Comparison of ENCODE assay signal across 29 cellular contexts in genomic region chr17:82178499-82179290, GRCh38.
"Had no signal": no experiment of that assay in that cellular context is flagged by ENCODE, and none has a peak within 500 bp of the region (broad histone marks: within the 10 kb centered on the region; RNA-seq: fewer than 3 reads in every experiment).

No MANE protein-coding gene starts in this region.

- H3K4me1 ChIP-seq: ascending aorta, gastroesophageal sphincter, left lung, suprapubic skin, tibial nerve had no signal

- H3K4me3 Mint-ChIP-seq: activated naive CD4-positive, alpha-beta T cell treated with anti-CD3 and anti-CD28 coated beads, Interleukin-2, amount 10 ng/mL, durations not matched to agents 7 days and 5 days; activated naive CD8-positive, alpha-beta T cell treated with anti-CD3 and anti-CD28 coated beads, Interleukin-2, amount 10 ng/mL, durations not matched to agents 7 days and 5 days; brain; effector memory CD8-positive, alpha-beta T cell; natural killer cell treated with Interleukin-12 subunit alpha and Interleukin-12 subunit beta and Interleukin-15 and Interleukin-18, amount 100 ng/mL, for 72 hours; stimulated activated naive B cell treated with anti-CD40 and anti-IgM and Interleukin-4, amounts not matched to agents 10 μg/mL and 1 μg/mL and 100 μg/mL, for 72 hours had no signal

- ATAC-seq: effector memory CD8-positive, alpha-beta T cell; gastroesophageal sphincter; left lung; mucosa of descending colon; sciatic nerve; stimulated activated naive B cell treated with anti-CD40 and anti-IgM and Interleukin-4, amounts not matched to agents 10 μg/mL and 1 μg/mL and 100 μg/mL, for 72 hours had no signal

- H3K4me3 ChIP-seq: ascending aorta, cardiac muscle cell, gastroesophageal sphincter, hepatocyte, left lung, lung, mucosa of descending colon, smooth muscle cell, suprapubic skin, tibial nerve had no signal

- H3K4me1 Mint-ChIP-seq: activated naive CD4-positive, alpha-beta T cell treated with anti-CD3 and anti-CD28 coated beads, Interleukin-2, amount 10 ng/mL, durations not matched to agents 7 days and 5 days; activated naive CD8-positive, alpha-beta T cell treated with anti-CD3 and anti-CD28 coated beads, Interleukin-2, amount 10 ng/mL, durations not matched to agents 7 days and 5 days; brain; stimulated activated naive B cell treated with anti-CD40 and anti-IgM and Interleukin-4, amounts not matched to agents 10 μg/mL and 1 μg/mL and 100 μg/mL, for 72 hours had no signal

- H3K27ac ChIP-seq: ascending aorta, cardiac muscle cell, gastroesophageal sphincter, hepatocyte, left lung, suprapubic skin, tibial nerve had no signal

- H2AFZ ChIP-seq: hepatocyte had no signal

- H3K79me2 ChIP-seq: hepatocyte had no signal

- DNase-seq: activated CD4-positive, alpha-beta T cell treated with anti-CD3 and anti-CD28 coated beads for 4 hours; activated CD4-positive, alpha-beta T cell treated with anti-CD3 and anti-CD28 coated beads, Interleukin-2, amount 50 U/mL, for 48 hours; activated CD4-positive, CD25-positive, alpha-beta regulatory T cell; activated CD8-positive, alpha-beta memory T cell treated with anti-CD3 and anti-CD28 coated beads, Interleukin-2, amount 50 U/mL, for 4 hours; activated gamma-delta T cell; activated naive CD4-positive, alpha-beta T cell treated with anti-CD3 and anti-CD28 coated beads, Interleukin-2, amount 10 ng/mL, durations not matched to agents 7 days and 5 days; activated naive CD8-positive, alpha-beta T cell treated with anti-CD3 and anti-CD28 coated beads, Interleukin-2, amount 10 ng/mL, durations not matched to agents 7 days and 5 days; activated T-cell treated with anti-CD3 and anti-CD28 coated beads, Interleukin-2, amount 50 U/mL, for 1 hour; cortex of kidney; effector memory CD8-positive, alpha-beta T cell; erythroblast; stimulated activated CD4-positive, alpha-beta T cell treated with anti-CD3 and anti-CD28 coated beads, Interleukin-1b, Interleukin-23, amount 100 ng/mL, for 48 hours; stimulated activated CD4-positive, alpha-beta T cell treated with anti-CD3 and anti-CD28 coated beads, Interleukin-4, amount 100 ng/mL, for 4 hours; stimulated activated CD8-positive, alpha-beta memory T cell treated with anti-CD3 and anti-CD28 coated beads, Interleukin-4, amount 100 ng/mL, for 48 hours; stimulated activated naive B cell treated with anti-CD40 and anti-IgM and Interleukin-4, amounts not matched to agents 10 μg/mL and 1 μg/mL and 100 μg/mL, for 72 hours; T-helper 1 cell had no signal

- H3K27me3 Mint-ChIP-seq: activated naive CD4-positive, alpha-beta T cell treated with anti-CD3 and anti-CD28 coated beads, Interleukin-2, amount 10 ng/mL, durations not matched to agents 7 days and 5 days; activated naive CD8-positive, alpha-beta T cell treated with anti-CD3 and anti-CD28 coated beads, Interleukin-2, amount 10 ng/mL, durations not matched to agents 7 days and 5 days; brain; effector memory CD8-positive, alpha-beta T cell; natural killer cell treated with Interleukin-12 subunit alpha and Interleukin-12 subunit beta and Interleukin-15 and Interleukin-18, amount 100 ng/mL, for 72 hours; stimulated activated naive B cell treated with anti-CD40 and anti-IgM and Interleukin-4, amounts not matched to agents 10 μg/mL and 1 μg/mL and 100 μg/mL, for 72 hours had no signal

- H3K36me3 Mint-ChIP-seq: activated naive CD4-positive, alpha-beta T cell treated with anti-CD3 and anti-CD28 coated beads, Interleukin-2, amount 10 ng/mL, durations not matched to agents 7 days and 5 days; natural killer cell treated with Interleukin-12 subunit alpha and Interleukin-12 subunit beta and Interleukin-15 and Interleukin-18, amount 100 ng/mL, for 72 hours had no signal

- H3K27me3 ChIP-seq: ascending aorta, cardiac muscle cell, gastroesophageal sphincter, hepatocyte, left lung, suprapubic skin, tibial nerve had no signal

- H3K4me2 ChIP-seq: hepatocyte, smooth muscle cell had no signal

- H3K9me3 Mint-ChIP-seq: activated naive CD4-positive, alpha-beta T cell treated with anti-CD3 and anti-CD28 coated beads, Interleukin-2, amount 10 ng/mL, durations not matched to agents 7 days and 5 days; activated naive CD8-positive, alpha-beta T cell treated with anti-CD3 and anti-CD28 coated beads, Interleukin-2, amount 10 ng/mL, durations not matched to agents 7 days and 5 days; brain; effector memory CD8-positive, alpha-beta T cell; natural killer cell treated with Interleukin-12 subunit alpha and Interleukin-12 subunit beta and Interleukin-15 and Interleukin-18, amount 100 ng/mL, for 72 hours; stimulated activated naive B cell treated with anti-CD40 and anti-IgM and Interleukin-4, amounts not matched to agents 10 μg/mL and 1 μg/mL and 100 μg/mL, for 72 hours had no signal

- H3K9me3 ChIP-seq: ascending aorta, gastroesophageal sphincter, left lung, mucosa of descending colon, suprapubic skin, tibial nerve had no signal

- H3K27ac Mint-ChIP-seq: activated naive CD4-positive, alpha-beta T cell treated with anti-CD3 and anti-CD28 coated beads, Interleukin-2, amount 10 ng/mL, durations not matched to agents 7 days and 5 days; activated naive CD8-positive, alpha-beta T cell treated with anti-CD3 and anti-CD28 coated beads, Interleukin-2, amount 10 ng/mL, durations not matched to agents 7 days and 5 days; brain; effector memory CD8-positive, alpha-beta T cell; natural killer cell treated with Interleukin-12 subunit alpha and Interleukin-12 subunit beta and Interleukin-15 and Interleukin-18, amount 100 ng/mL, for 72 hours; stimulated activated naive B cell treated with anti-CD40 and anti-IgM and Interleukin-4, amounts not matched to agents 10 μg/mL and 1 μg/mL and 100 μg/mL, for 72 hours had no signal
